In genomic region chr16:1379054-1379862, GRCh38 we compare ENCODE assay signal across 8 cellular contexts. TPM values are rescaled to one million over a fixed set of nuclear protein-coding genes. Genes with fewer than 3 reads are reported as not detected.
DNase-seq lines count a peak whose midpoint lies in the region; ATAC-seq and TF ChIP-seq lines count a peak whose summit lies in the region.

No MANE protein-coding gene starts in this region.

- peak in 1 of 3 donors; percentile 8 for TF ChIP-seq CTCF in lower leg skin (IDR thresholded peaks at IDR 0.05)

- WGBS in lower leg skin, 2 donors, result 1% methylated on average over 16 of the region's 105 CpGs; no CpG with 5 or more reads in 1 of the 2 donors

- TF ChIP-seq POLR2A in lower leg skin (IDR thresholded peaks at IDR 0.05), result no peak

- DNase-seq in CD1c-positive myeloid dendritic cell (ENCODE audit: extremely low spot score) (peak; percentile 88), NCI-H2171 treated with DMSO at 0.1 percent for 48 hours (lab: John Stamatoyannopoulos, UW) (peak; percentile 51), dermis blood vessel endothelial cell (peak; percentile 76), lower leg skin (ENCODE audit: low spot score in 2 of 2) (peak; percentile 60 to 94)
- peak; percentile 66 for DNase-seq in activated CD4-positive, alpha-beta T cell treated with anti-CD3 and anti-CD28 coated beads, Interleukin-2, amount 10 ng/mL, durations not matched to agents 7 days and 5 days
- peak; percentile 69 to 86 for DNase-seq in stimulated activated CD4-positive, alpha-beta T cell treated with anti-CD3 and anti-CD28 coated beads, Interleukin-4, amount 100 ng/mL, for 4 hours

- H3K4me3 Mint-ChIP-seq in activated CD4-positive, alpha-beta T cell treated with anti-CD3 and anti-CD28 coated beads, Interleukin-2, amount 10 ng/mL, durations not matched to agents 7 days and 5 days, result peak overlapping the region; percentile 70

- no peaks in the 10 kb centered on the region for H3K9me3 Mint-ChIP-seq in activated CD4-positive, alpha-beta T cell treated with anti-CD3 and anti-CD28 coated beads, Interleukin-2, amount 10 ng/mL, durations not matched to agents 7 days and 5 days

- CTCF ChIA-PET in activated CD4-positive, alpha-beta T cell treated with anti-CD3 and anti-CD28 coated beads, Interleukin-2, amount 10 ng/mL, durations not matched to agents 7 days and 5 days (lab: Charles Lee), result interaction anchor here (0.5 to 2.5 kb wide), 6 partner anchors 13 to 326 kb away, joined by 3 to 18 read pairs (median 4); partner anchors contain the start of gene JPT2

- peaks cover 14% of the 10 kb centered on the region for H3K4me1 Mint-ChIP-seq in activated CD4-positive, alpha-beta T cell treated with anti-CD3 and anti-CD28 coated beads, Interleukin-2, amount 10 ng/mL, durations not matched to agents 7 days and 5 days

- H3K27ac Mint-ChIP-seq in activated CD4-positive, alpha-beta T cell treated with anti-CD3 and anti-CD28 coated beads, Interleukin-2, amount 10 ng/mL, durations not matched to agents 7 days and 5 days, result peak overlapping the region; percentile 73

- intact Hi-C loops in lower leg skin (cut with DNase I; ENCODE audit: low total_unique reads), result no loop called here

- H3K4me3 ChIP-seq in lower leg skin (ENCODE audit: low read depth, poor library complexity, severe bottlenecking), result peak overlapping the region; percentile 27

- no peaks in the 10 kb centered on the region for H3K27me3 Mint-ChIP-seq in activated CD4-positive, alpha-beta T cell treated with anti-CD3 and anti-CD28 coated beads, Interleukin-2, amount 10 ng/mL, durations not matched to agents 7 days and 5 days

- peaks cover 2% of the 10 kb centered on the region for H3K36me3 Mint-ChIP-seq in activated CD4-positive, alpha-beta T cell treated with anti-CD3 and anti-CD28 coated beads, Interleukin-2, amount 10 ng/mL, durations not matched to agents 7 days and 5 days (ENCODE audit: low read depth)

- POLR2A ChIA-PET in activated CD4-positive, alpha-beta T cell treated with anti-CD3 and anti-CD28 coated beads, Interleukin-2, amount 10 ng/mL, durations not matched to agents 7 days and 5 days (lab: Charles Lee), result no interaction called here

- ATAC-seq in GM21381 (IDR thresholded peaks at IDR 0.05; ENCODE audit: unreplicated experiment) (peak; percentile 52), GM21367 (IDR thresholded peaks at IDR 0.05; ENCODE audit: unreplicated experiment) (no peak)

RNA-seq across cellular contexts. Expression of gene GNPTG, which starts 27.5 kb away (rescaled TPM):
- total RNA-seq in activated CD4-positive, alpha-beta T cell treated with anti-CD3 and anti-CD28 coated beads, Interleukin-2, amount 10 ng/mL, durations not matched to agents 7 days and 5 days, result 10 to 100 TPM; 34.3 to 36.9 TPM
- total RNA-seq in dermis blood vessel endothelial cell (40.3 and 49.9 TPM in 2 replicates), lower leg skin (10 to 100 TPM; 46.5 to 65.7 (median 60.0) TPM)

RNA-seq across cellular contexts. Expression of gene TSR3, which starts 27.6 kb away (rescaled TPM):
- total RNA-seq in activated CD4-positive, alpha-beta T cell treated with anti-CD3 and anti-CD28 coated beads, Interleukin-2, amount 10 ng/mL, durations not matched to agents 7 days and 5 days, result 10 to 100 TPM; 33.8 to 43.7 TPM
- total RNA-seq in dermis blood vessel endothelial cell (75.9 and 97.2 TPM in 2 replicates), lower leg skin (100 to 1,000 TPM in 1 of 4 donors, 10 to 100 TPM in 3; 76.8 to 106 (median 90.5) TPM)

RNA-seq across cellular contexts. Expression of gene UNKL, which starts 35.2 kb away (rescaled TPM):
- total RNA-seq in activated CD4-positive, alpha-beta T cell treated with anti-CD3 and anti-CD28 coated beads, Interleukin-2, amount 10 ng/mL, durations not matched to agents 7 days and 5 days, result 10 to 100 TPM; 31.8 to 37.9 TPM
- 8.2 and 14.5 TPM in 2 replicates for total RNA-seq in dermis blood vessel endothelial cell
- total RNA-seq in lower leg skin, result 10 to 100 TPM; 25.7 to 63.4 (median 36.6) TPM

RNA-seq across cellular contexts. Expression of gene UQCC4, which starts 41.3 kb away (rescaled TPM):
- 10 to 100 TPM; 11.2 to 13.4 TPM for total RNA-seq in activated CD4-positive, alpha-beta T cell treated with anti-CD3 and anti-CD28 coated beads, Interleukin-2, amount 10 ng/mL, durations not matched to agents 7 days and 5 days
- total RNA-seq in dermis blood vessel endothelial cell, result 13.7 and 19.7 TPM in 2 replicates
- total RNA-seq in lower leg skin, result 10 to 100 TPM; 17.5 to 28.9 (median 21.7) TPM

RNA-seq across cellular contexts. Expression of gene BAIAP3, which starts 45.8 kb away (rescaled TPM):
- total RNA-seq in activated CD4-positive, alpha-beta T cell treated with anti-CD3 and anti-CD28 coated beads, Interleukin-2, amount 10 ng/mL, durations not matched to agents 7 days and 5 days, result 1 to 10 TPM in 1 of 2 experiments, under 1 TPM in 1; 0.83 to 1.6 TPM
- total RNA-seq in dermis blood vessel endothelial cell (1.3 and 1.4 TPM in 2 replicates), lower leg skin (1 to 10 TPM; 1.5 to 5.4 (median 2.4) TPM)
